In the genomic region with DNA sequence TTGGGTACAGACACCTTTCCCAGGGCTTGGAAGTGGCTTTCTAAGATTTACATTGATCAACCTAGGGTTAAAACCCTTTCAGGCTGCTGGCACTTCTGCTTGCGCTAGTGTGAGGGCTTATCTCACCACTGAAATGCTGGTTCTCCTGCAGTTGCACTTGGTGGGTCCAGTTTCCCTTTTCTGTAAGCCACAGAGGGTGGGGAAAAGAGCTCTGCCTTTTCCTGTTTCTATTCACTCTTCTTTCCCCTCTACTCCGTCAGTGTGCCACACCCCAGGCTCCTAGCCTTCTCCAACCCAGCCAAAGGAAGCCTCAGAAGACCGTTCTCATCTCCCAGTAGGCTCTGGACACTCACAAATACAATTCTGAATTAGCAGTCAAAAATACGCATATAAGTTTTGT, we compare ENCODE assay signal across 18 cellular contexts. TPM values are rescaled to one million over a fixed set of nuclear protein-coding genes. Genes with fewer than 3 reads are reported as not detected.
DNase-seq lines count a peak whose midpoint lies in the region; ATAC-seq and TF ChIP-seq lines count a peak whose summit lies in the region.
"Had no signal": no experiment of that assay in that cellular context is flagged by ENCODE, and none has a peak within 500 bp of the region (broad histone marks: within the 10 kb centered on the region; RNA-seq: fewer than 3 reads in every experiment).

No MANE protein-coding gene starts in this region.

- no peaks in the 10 kb centered on the region for H3K27me3 ChIP-seq in right cardiac atrium (ENCODE audit: control insufficient read depth, insufficient read depth)
- H3K27me3 ChIP-seq in stomach: no peaks in the 10 kb centered on the region
- peaks cover 5% of the 10 kb centered on the region for H3K27me3 ChIP-seq in A673 (replicated peaks; ENCODE audit: insufficient read depth, low read depth, low read length, poor library complexity)
- H3K27me3 ChIP-seq: gastrocnemius medialis, SJSA1 had no signal

- H3K36me3 ChIP-seq in stomach: no peaks in the 10 kb centered on the region
- no peaks in the 10 kb centered on the region for H3K36me3 ChIP-seq in A673 (ENCODE audit: insufficient read depth, low read length, poor library complexity, severe bottlenecking)
- H3K36me3 ChIP-seq: gastrocnemius medialis, SJSA1 had no signal

- ATAC-seq in right cardiac atrium: peak; percentile 71 to 80
- no peak for ATAC-seq in GM19397 (IDR thresholded peaks at IDR 0.05; ENCODE audit: unreplicated experiment)
- ATAC-seq: gastrocnemius medialis had no signal

- intact Hi-C loops in right cardiac atrium (cut with DNase I) (no loop called here), stomach (cut with DNase I; ENCODE audit: low total_unique reads) (no loop called here), A673 (cut with micrococcal nuclease; ENCODE audit: unreplicated experiment) (no loop called here)

- POLR2A ChIA-PET in A673 (lab: Charles Lee; ENCODE audit: low non-redundant PET): interaction anchor here (0.5 kb wide), 1 partner anchor 18 kb away, joined by 3 read pairs; no protein-coding TSS in a partner anchor

- no peak for TF ChIP-seq EP300 in stomach (IDR thresholded peaks at IDR 0.05)

- H3K27ac ChIP-seq in right cardiac atrium (ENCODE audit: low read length): no peak overlapping the region
- peak overlapping the region in 1 of 5 donors; percentile 47 for H3K27ac ChIP-seq in stomach
- no peak overlapping the region for H3K27ac ChIP-seq in A673 (ENCODE audit: low read depth, low read length, poor library complexity, severe bottlenecking)
- H3K27ac ChIP-seq: gastrocnemius medialis, SJSA1 had no signal

- H3K4me3 ChIP-seq in right cardiac atrium (ENCODE audit: low read length) (no peak overlapping the region), stomach (peak overlapping the region; percentile 7 to 36 (median 10)), A673 (ENCODE audit: low read depth, low read length, poor library complexity, severe bottlenecking) (no peak overlapping the region)
- H3K4me3 ChIP-seq: gastrocnemius medialis, SJSA1 had no signal

- TF ChIP-seq CTCF in stomach (IDR thresholded peaks at IDR 0.05) (no peak), A673 (conservative IDR thresholded peaks at IDR 0.05; ENCODE audit: low read depth, low read length) (no peak)

- CTCF ChIA-PET in activated naive CD4-positive, alpha-beta T cell treated with anti-CD3 and anti-CD28 coated beads, Interleukin-2, amount 10 ng/mL, durations not matched to agents 7 days and 5 days (lab: Charles Lee): no interaction called here
- CTCF ChIA-PET in A673 (lab: Charles Lee): no interaction called here

- H3K4me1 ChIP-seq in right cardiac atrium (ENCODE audit: control insufficient read depth, insufficient read depth, low read length): no peaks in the 10 kb centered on the region
- H3K4me1 ChIP-seq in stomach: peaks cover 0 to 7% (median 2%) of the 10 kb centered on the region in 4 donors
- no peaks in the 10 kb centered on the region for H3K4me1 ChIP-seq in A673 (ENCODE audit: insufficient read depth, low read length, poor library complexity, severe bottlenecking)
- H3K4me1 ChIP-seq: gastrocnemius medialis had no signal

- no peak for TF ChIP-seq POLR2A in stomach (IDR thresholded peaks at IDR 0.05)

- H3K36me3 Mint-ChIP-seq in activated naive CD4-positive, alpha-beta T cell treated with anti-CD3 and anti-CD28 coated beads, Interleukin-2, amount 10 ng/mL, durations not matched to agents 7 days and 5 days: no peaks in the 10 kb centered on the region
- H3K36me3 Mint-ChIP-seq: brain had no signal

- H3K9me3 ChIP-seq in right cardiac atrium (ENCODE audit: control insufficient read depth, low read length) (no peaks in the 10 kb centered on the region), stomach (no peaks in the 10 kb centered on the region), A673 (ENCODE audit: low read depth, low read length, poor library complexity, severe bottlenecking) (no peaks in the 10 kb centered on the region)
- H3K9me3 ChIP-seq: gastrocnemius medialis, SJSA1 had no signal

- WGBS in right cardiac atrium: 46% methylated on average over 4 of the region's 4 CpGs
- WGBS in stomach, 5 donors: 20 to 42% (median 27%) methylated on average over 4 of the region's 4 CpGs

- H3K27me3 Mint-ChIP-seq in activated naive CD4-positive, alpha-beta T cell treated with anti-CD3 and anti-CD28 coated beads, Interleukin-2, amount 10 ng/mL, durations not matched to agents 7 days and 5 days: peaks cover 39% of the 10 kb centered on the region

- no TSS peak for BruUV-seq in A673 (replicated peaks; lab: Mats Ljungman, UMichigan)

- peaks cover 12% of the 10 kb centered on the region for H3K4me1 Mint-ChIP-seq in activated naive CD4-positive, alpha-beta T cell treated with anti-CD3 and anti-CD28 coated beads, Interleukin-2, amount 10 ng/mL, durations not matched to agents 7 days and 5 days
- H3K4me1 Mint-ChIP-seq: brain had no signal

- H3K9me3 Mint-ChIP-seq in activated naive CD4-positive, alpha-beta T cell treated with anti-CD3 and anti-CD28 coated beads, Interleukin-2, amount 10 ng/mL, durations not matched to agents 7 days and 5 days: no peaks in the 10 kb centered on the region
- H3K9me3 Mint-ChIP-seq: activated T-helper 1 cell treated with anti-CD3 and anti-CD28 coated beads, Interleukin-12 subunit alpha, Interleukin-12 subunit beta, Interleukin-2, Interleukin-4 antibody, amounts not matched to agents 30 ng/mL and 10 ng/mL and 1 ng/mL, durations not matched to agents 14 hours and 24 hours and 36 hours had no signal

- peak overlapping the region; percentile 9 for H3K27ac Mint-ChIP-seq in activated naive CD4-positive, alpha-beta T cell treated with anti-CD3 and anti-CD28 coated beads, Interleukin-2, amount 10 ng/mL, durations not matched to agents 7 days and 5 days
- H3K27ac Mint-ChIP-seq: activated T-helper 1 cell treated with anti-CD3 and anti-CD28 coated beads, Interleukin-12 subunit alpha, Interleukin-12 subunit beta, Interleukin-2, Interleukin-4 antibody, amounts not matched to agents 30 ng/mL and 10 ng/mL and 1 ng/mL, durations not matched to agents 14 hours and 24 hours and 36 hours; brain had no signal

- no peak for DNase-seq in activated naive CD4-positive, alpha-beta T cell treated with anti-CD3 and anti-CD28 coated beads, Interleukin-2, amount 10 ng/mL, durations not matched to agents 7 days and 5 days
- DNase-seq in activated naive CD4-positive, alpha-beta T cell (lab: John Stamatoyannopoulos, UW): no peak
- DNase-seq in SKM-1 (lab: John Stamatoyannopoulos, UW; ENCODE audit: unreplicated experiment): peak; percentile 74
- DNase-seq in right cardiac atrium: peak in 2 of 3 donors; percentile 46 to 59
- no peak for DNase-seq in stomach
- DNase-seq in NCI-H524 treated with DMSO at 0.1 percent for 48 hours (lab: John Stamatoyannopoulos, UW): no peak
- DNase-seq in A673 (ENCODE audit: low spot score): no peak
- DNase-seq: ACHN; activated CD4-positive, alpha-beta T cell treated with anti-CD3 and anti-CD28 coated beads, Interleukin-2, amount 50 U/mL, for 1 hour; gastrocnemius medialis; kidney glomerular epithelial cell; NCI-H1105 treated with DMSO at 0.1 percent for 48 hours; nucleus accumbens; stimulated activated CD4-positive, alpha-beta T cell treated with anti-CD3 and anti-CD28 coated beads, Interleukin-12 subunit alpha, Interleukin-12 subunit beta, amount 100 ng/mL, for 4 hours had no signal

- no peak overlapping the region for H3K4me3 Mint-ChIP-seq in activated naive CD4-positive, alpha-beta T cell treated with anti-CD3 and anti-CD28 coated beads, Interleukin-2, amount 10 ng/mL, durations not matched to agents 7 days and 5 days
- H3K4me3 Mint-ChIP-seq: activated T-helper 1 cell treated with anti-CD3 and anti-CD28 coated beads, Interleukin-12 subunit alpha, Interleukin-12 subunit beta, Interleukin-2, Interleukin-4 antibody, amounts not matched to agents 30 ng/mL and 10 ng/mL and 1 ng/mL, durations not matched to agents 14 hours and 24 hours and 36 hours; brain had no signal

RNA-seq across cellular contexts. Expression of gene CAPZA2, which starts 19.0 kb away (rescaled TPM):
- total RNA-seq in right cardiac atrium (100 to 1,000 TPM; 318 to 447 (median 349) TPM), stomach (1,000 to 10,000 TPM in 1 of 5 donors, 100 to 1,000 TPM in 2, 10 to 100 TPM in 2; 13.9 to 1,001 (median 107) TPM), A673 (2021) (118 and 138 TPM in 2 replicates)
- polyA plus RNA-seq in right cardiac atrium (71.9 TPM), stomach (10 to 100 TPM; 35.6 to 92.0 (median 74.6) TPM)

Comparison
In these comparisons a context has a peak if more than half of its experiments do, and no peak if none do; other contexts are left out.
1. DNase-seq: peak in SKM-1 (single experiment) and right cardiac atrium (2 of 3); none in activated naive CD4-positive, alpha-beta T cell treated with anti-CD3 and anti-CD28 coated beads, Interleukin-2, amount 10 ng/mL, durations not matched to agents 7 days and 5 days (single experiment), activated naive CD4-positive, alpha-beta T cell (0 of 4), stomach (single experiment), NCI-H524 treated with DMSO at 0.1 percent for 48 hours (single experiment) and A673 (single experiment).
2. H3K4me3 ChIP-seq: peak in stomach (4 of 4); none in right cardiac atrium (single experiment) and A673 (single experiment).